ENCODE assay signal across 11 cellular contexts in the genomic region with DNA sequence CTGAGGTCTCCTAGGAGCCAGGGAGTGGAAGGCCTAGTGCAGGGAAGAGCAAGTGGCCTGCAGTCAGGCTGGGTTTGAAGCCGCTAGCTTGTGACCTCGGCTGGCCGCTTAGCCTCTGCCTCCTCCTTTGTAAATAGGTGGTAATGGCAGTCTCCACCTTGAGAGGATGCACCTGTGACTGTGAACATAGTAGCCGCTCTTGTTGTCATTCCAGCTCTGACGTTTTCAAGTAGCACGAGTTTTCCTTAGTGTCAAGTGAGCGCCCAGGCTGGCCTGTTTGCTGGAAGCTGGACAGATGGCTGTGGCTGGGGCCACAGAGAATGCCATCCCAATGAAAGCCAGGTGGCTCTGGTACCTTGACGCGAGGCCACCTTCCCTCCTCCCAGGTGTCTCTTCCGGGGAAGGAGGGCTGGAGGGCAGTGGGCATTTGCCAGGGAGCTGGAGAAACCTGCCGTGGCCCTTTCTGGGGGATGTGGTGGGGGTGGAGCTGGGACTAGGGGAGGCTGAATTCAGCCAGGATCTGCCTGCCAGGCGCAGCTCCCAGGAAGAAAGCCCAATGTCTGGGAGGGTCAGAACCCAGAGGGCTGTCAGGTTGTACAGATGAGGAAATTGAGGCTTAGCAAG. TPM values are rescaled to one million over a fixed set of nuclear protein-coding genes. Genes with fewer than 3 reads are reported as not detected.
A peak's percentile ranks its signal among the peaks of the same experiment; 100 is the strongest.
DNase-seq lines count a peak whose midpoint lies in the region; ATAC-seq and TF ChIP-seq lines count a peak whose summit lies in the region.
"Had no signal": no experiment of that assay in that cellular context is flagged by ENCODE, and none has a peak within 500 bp of the region (broad histone marks: within the 10 kb centered on the region; RNA-seq: fewer than 3 reads in every experiment).

No MANE protein-coding gene starts in this region.

- peaks cover 22% of the 10 kb centered on the region for H3K27me3 Mint-ChIP-seq in activated CD4-positive, alpha-beta T cell treated with anti-CD3 and anti-CD28 coated beads, Interleukin-2, amount 10 ng/mL, durations not matched to agents 7 days and 5 days
- peaks cover under 1 to 22% of the 10 kb centered on the region in 2 donors for H3K27me3 Mint-ChIP-seq in natural killer cell (ENCODE audit: low read depth in 2 of 2)

- ATAC-seq in natural killer cell: no peak
- no peak for ATAC-seq in HG03378 (IDR thresholded peaks at IDR 0.05; ENCODE audit: unreplicated experiment)

- peaks cover 7 to 70% (median 10%) of the 10 kb centered on the region in 4 donors for H3K4me1 ChIP-seq in Peyer's patch
- peaks cover 41 to 62% (median 54%) of the 10 kb centered on the region in 4 donors for H3K4me1 ChIP-seq in transverse colon

- H3K9me3 Mint-ChIP-seq in activated CD4-positive, alpha-beta T cell treated with anti-CD3 and anti-CD28 coated beads, Interleukin-2, amount 10 ng/mL, durations not matched to agents 7 days and 5 days: peaks cover under 1% of the 10 kb centered on the region
- no peaks in the 10 kb centered on the region for H3K9me3 Mint-ChIP-seq in natural killer cell
- H3K9me3 Mint-ChIP-seq: activated naive CD4-positive, alpha-beta T cell treated with anti-CD3 and anti-CD28 coated beads, Interleukin-2, amount 10 ng/mL, durations not matched to agents 7 days and 5 days had no signal

- no peak for TF ChIP-seq POLR2A in Peyer's patch (IDR thresholded peaks at IDR 0.05)
- no peak for TF ChIP-seq POLR2A in transverse colon (IDR thresholded peaks at IDR 0.05)

- in situ Hi-C loops in transverse colon (cut with MboI; ENCODE audit: low pct_ligation_motif_present in 1 of 4, low pct_unique_long_range_greater_than_20kb in 1 of 4, low sequenced_read_pairs in 3 of 4): no loop called here

- H3K9me3 ChIP-seq in Peyer's patch (no peaks in the 10 kb centered on the region), iPS-18c (ENCODE audit: control insufficient read depth, insufficient read depth, low read length) (no peaks in the 10 kb centered on the region), transverse colon (no peaks in the 10 kb centered on the region)

- H3K36me3 ChIP-seq in Peyer's patch (no peaks in the 10 kb centered on the region), transverse colon (no peaks in the 10 kb centered on the region)

- no peak for DNase-seq in activated CD4-positive, alpha-beta T cell treated with anti-CD3 and anti-CD28 coated beads, Interleukin-2, amount 10 ng/mL, durations not matched to agents 7 days and 5 days
- no peak for DNase-seq in activated CD4-positive, alpha-beta T cell treated with anti-CD3 and anti-CD28 coated beads, Interleukin-2, amount 50 U/mL, for 1 hour
- DNase-seq in Peyer's patch: no peak
- no peak for DNase-seq in transverse colon
- no peak for DNase-seq in natural killer cell
- no peak for DNase-seq in mucosa of gallbladder (ENCODE audit: low spot score)
- DNase-seq: activated CD4-positive, CD25-positive, alpha-beta regulatory T cell had no signal

- POLR2A ChIA-PET in activated CD4-positive, alpha-beta T cell treated with anti-CD3 and anti-CD28 coated beads, Interleukin-2, amount 10 ng/mL, durations not matched to agents 7 days and 5 days (lab: Charles Lee): interaction anchor here (0.6 kb wide), 1 partner anchor 817 kb away, joined by 3 read pairs; no protein-coding TSS in a partner anchor

- no peak for TF ChIP-seq EP300 in transverse colon (IDR thresholded peaks at IDR 0.05; ENCODE audit: low read depth)

- intact Hi-C loops in transverse colon (cut with DNase I; ENCODE audit: low total_unique reads): no loop called here
- intact Hi-C loops in natural killer cell (cut with micrococcal nuclease): no loop called here

- no peaks in the 10 kb centered on the region for H3K36me3 Mint-ChIP-seq in activated CD4-positive, alpha-beta T cell treated with anti-CD3 and anti-CD28 coated beads, Interleukin-2, amount 10 ng/mL, durations not matched to agents 7 days and 5 days (ENCODE audit: low read depth)
- H3K36me3 Mint-ChIP-seq in natural killer cell: no peaks in the 10 kb centered on the region
- H3K36me3 Mint-ChIP-seq: activated naive CD4-positive, alpha-beta T cell treated with anti-CD3 and anti-CD28 coated beads, Interleukin-2, amount 10 ng/mL, durations not matched to agents 7 days and 5 days had no signal

- peak overlapping the region; percentile 10 to 89 (median 79) for H3K27ac ChIP-seq in Peyer's patch
- peak overlapping the region; percentile 83 to 86 (median 84) for H3K27ac ChIP-seq in transverse colon
- H3K27ac ChIP-seq: KMS-11 had no signal

- 96% methylated on average over 10 of the region's 12 CpGs; no CpG with 5 or more reads in 1 of the 2 donors for WGBS in transverse colon (ENCODE audit: low coverage in 1 of 2), 2 donors

- H3K4me1 Mint-ChIP-seq in activated CD4-positive, alpha-beta T cell treated with anti-CD3 and anti-CD28 coated beads, Interleukin-2, amount 10 ng/mL, durations not matched to agents 7 days and 5 days: peaks cover 14% of the 10 kb centered on the region
- no peaks in the 10 kb centered on the region for H3K4me1 Mint-ChIP-seq in natural killer cell

- H3K27ac Mint-ChIP-seq in activated CD4-positive, alpha-beta T cell treated with anti-CD3 and anti-CD28 coated beads, Interleukin-2, amount 10 ng/mL, durations not matched to agents 7 days and 5 days: peak overlapping the region; percentile 46
- no peak overlapping the region for H3K27ac Mint-ChIP-seq in natural killer cell

- H3K4me3 ChIP-seq in Peyer's patch (peak overlapping the region in 2 of 4 donors; percentile 3 to 55), iPS-18c (ENCODE audit: insufficient read depth, low read depth, low read length) (peak overlapping the region; percentile 16; the same call in 1 of the 2 replicates), transverse colon (no peak overlapping the region)

- H3K27me3 ChIP-seq in Peyer's patch: no peaks in the 10 kb centered on the region
- peaks cover 8% of the 10 kb centered on the region for H3K27me3 ChIP-seq in transverse colon

- no peak overlapping the region for H3K4me3 Mint-ChIP-seq in activated CD4-positive, alpha-beta T cell treated with anti-CD3 and anti-CD28 coated beads, Interleukin-2, amount 10 ng/mL, durations not matched to agents 7 days and 5 days
- H3K4me3 Mint-ChIP-seq in natural killer cell: no peak overlapping the region
- H3K4me3 Mint-ChIP-seq: activated naive CD4-positive, alpha-beta T cell treated with anti-CD3 and anti-CD28 coated beads, Interleukin-2, amount 10 ng/mL, durations not matched to agents 7 days and 5 days had no signal

- CTCF ChIA-PET in activated CD4-positive, alpha-beta T cell treated with anti-CD3 and anti-CD28 coated beads, Interleukin-2, amount 10 ng/mL, durations not matched to agents 7 days and 5 days (lab: Charles Lee): interaction anchor here (0.5 to 1.3 kb wide), 2 partner anchors 29 to 415 kb away, joined by 3 to 4 read pairs; no protein-coding TSS in a partner anchor

- no peak for TF ChIP-seq CTCF in Peyer's patch (IDR thresholded peaks at IDR 0.05)
- no peak for TF ChIP-seq CTCF in transverse colon (IDR thresholded peaks at IDR 0.05)
- no peak for TF ChIP-seq CTCF in natural killer cell (IDR thresholded peaks at IDR 0.05)

RNA-seq across cellular contexts. Expression of gene ASS1, which starts 2.5 kb away (rescaled TPM):
- total RNA-seq in activated CD4-positive, alpha-beta T cell treated with anti-CD3 and anti-CD28 coated beads, Interleukin-2, amount 10 ng/mL, durations not matched to agents 7 days and 5 days: 1 to 10 TPM; 3.3 to 3.9 TPM
- total RNA-seq in Peyer's patch (100 to 1,000 TPM; 106 to 761 (median 547) TPM), transverse colon (100 to 1,000 TPM in 3 of 4 donors, 10 to 100 TPM in 1; 57.9 to 345 (median 266) TPM), natural killer cell (1 to 10 TPM in 1 of 3 donors, not detected in 2; 1.3 TPM), mucosa of gallbladder (166 TPM)

Comparison
In these comparisons a context has a peak if more than half of its experiments do, and no peak if none do; other contexts are left out.
1. RNA of gene ASS1, which starts 2.5 kb away (total RNA-seq): 106 to 761 TPM in Peyer's patch, 57.9 to 345 TPM in transverse colon and 166 TPM in mucosa of gallbladder (single experiment); 3.3 to 3.9 TPM in activated CD4-positive, alpha-beta T cell treated with anti-CD3 and anti-CD28 coated beads, Interleukin-2, amount 10 ng/mL, durations not matched to agents 7 days and 5 days and 1.3 TPM in natural killer cell; every median in the first group is over 10 times any median in the second.